ENCODE assay signal across 8 cellular contexts in the genomic region with DNA sequence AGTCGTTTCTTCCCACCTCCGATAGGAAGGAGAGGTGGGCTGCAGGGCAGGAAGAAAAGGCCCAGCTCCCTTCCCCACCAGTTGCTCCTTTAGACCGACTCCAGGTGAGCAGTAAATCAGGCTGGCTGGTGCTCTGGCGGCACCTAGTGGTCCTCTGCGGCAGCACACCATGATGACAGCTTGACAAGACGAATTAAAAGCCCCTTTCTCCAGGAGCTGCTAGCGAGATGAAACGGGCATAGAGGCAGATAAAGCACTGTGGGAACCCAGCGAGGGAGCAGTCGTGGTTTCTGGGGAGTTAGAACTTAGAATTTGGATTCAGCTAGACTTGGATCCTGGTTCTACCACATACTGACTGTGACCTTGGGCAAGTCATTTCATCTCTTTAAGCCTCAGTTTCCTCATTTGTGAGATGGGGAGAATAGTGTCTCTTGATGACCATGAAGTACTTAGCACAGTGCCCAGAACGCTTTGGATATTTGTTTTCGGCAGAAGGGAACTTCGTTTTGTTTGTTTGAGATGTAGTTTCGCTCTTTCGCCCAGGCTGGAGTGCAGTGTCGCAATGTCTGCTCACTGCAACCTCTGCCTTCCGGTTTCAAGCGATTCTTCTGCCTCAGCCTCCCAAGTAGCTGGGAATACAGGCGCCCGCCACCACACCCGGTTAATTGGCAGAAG. TPM values are rescaled to one million over a fixed set of nuclear protein-coding genes. Genes with fewer than 3 reads are reported as not detected.
DNase-seq lines count a peak whose midpoint lies in the region; ATAC-seq, FAIRE-seq and TF ChIP-seq lines count a peak whose summit lies in the region.

No MANE protein-coding gene starts in this region.

- H3K18ac ChIP-seq in H1 (ENCODE audit: extremely low read depth, low read length): no peak overlapping the region

- no peak overlapping the region for H3K14ac ChIP-seq in H1 (ENCODE audit: insufficient read length)

- TF ChIP-seq POLR2A in H1 (IDR thresholded peaks at IDR 0.05; ENCODE audit: control extremely low read depth in 1 of 2, low read depth in 2 of 2, low read length in 2 of 2): no peak

- no peaks in the 10 kb centered on the region for H3K36me3 ChIP-seq in H1 (ENCODE audit: control insufficient read depth in 2 of 4, insufficient read depth in 4 of 4, low read length in 3 of 4)

- DNase-seq in DMS153 treated with DMSO at 0.1 percent for 48 hours (lab: John Stamatoyannopoulos, UW; ENCODE audit: unreplicated experiment): peak; percentile 91
- DNase-seq in HuH-7 (ENCODE audit: low spot score): peak; percentile 82
- DNase-seq in NOMO-1 (lab: John Stamatoyannopoulos, UW; ENCODE audit: unreplicated experiment in 2 of 2): peak; percentile 56 to 67
- peak; percentile 94 for DNase-seq in activated CD8-positive, alpha-beta memory T cell treated with anti-CD3 and anti-CD28 coated beads, Interleukin-2, amount 10 ng/mL, durations not matched to agents 7 days and 5 days
- peak; percentile 88 to 98 for DNase-seq in H1 (ENCODE audit: low read depth in 1 of 2, low spot score in 2 of 2)
- DNase-seq in midbrain (lab: John Stamatoyannopoulos, UW): peak; percentile 87
- DNase-seq in stimulated activated CD8-positive, alpha-beta memory T cell treated with anti-CD3 and anti-CD28 coated beads, Interleukin-15, amount 100 ng/mL, for 4 hours (ENCODE audit: low read depth in 2 of 2): peak; percentile 75 to 81

- no peaks in the 10 kb centered on the region for H3K79me1 ChIP-seq in H1 (ENCODE audit: low read depth, low read length)

- H3K4me3 ChIP-seq in H1 (ENCODE audit: extremely low read depth in 1 of 4, insufficient read depth in 2 of 4, low read depth in 3 of 4, low read length in 4 of 4): no peak overlapping the region

- H4K8ac ChIP-seq in H1 (ENCODE audit: extremely low read depth, insufficient read depth, low read length): no peak overlapping the region

- peak; percentile 100 for TF ChIP-seq RAD21 in H1 (IDR thresholded peaks at IDR 0.05 in 1 of 2, conservative IDR thresholded peaks at IDR 0.05 in 1 of 2; ENCODE audit: low read depth in 2 of 2, low read length in 2 of 2)

- peak; percentile 89 for ATAC-seq in activated CD8-positive, alpha-beta memory T cell treated with anti-CD3 and anti-CD28 coated beads, Interleukin-2, amount 10 ng/mL, durations not matched to agents 7 days and 5 days
- ATAC-seq in HG02884 (IDR thresholded peaks at IDR 0.05; ENCODE audit: unreplicated experiment): no peak

- H3K36me3 Mint-ChIP-seq in activated CD8-positive, alpha-beta memory T cell treated with anti-CD3 and anti-CD28 coated beads, Interleukin-2, amount 10 ng/mL, durations not matched to agents 7 days and 5 days: peaks cover 4% of the 10 kb centered on the region

- 45% methylated on average over 21 of the region's 21 CpGs; no CpG with 5 or more reads in 1 of the 2 experiments for WGBS in H1 (ENCODE audit: extremely low coverage in 1 of 2, insufficient coverage in 1 of 2, insufficient read length in 1 of 2, insufficient replicate concordance in 2 of 2, low coverage in 1 of 2, low lambda C conversion rate in 2 of 2, missing lambda C conversion rate in 1 of 2), 2 experiments

- no peaks in the 10 kb centered on the region for H3K9me3 Mint-ChIP-seq in activated CD8-positive, alpha-beta memory T cell treated with anti-CD3 and anti-CD28 coated beads, Interleukin-2, amount 10 ng/mL, durations not matched to agents 7 days and 5 days (ENCODE audit: low read depth)

- no peaks in the 10 kb centered on the region for H3K23me2 ChIP-seq in H1 (ENCODE audit: low read depth, low read length)

- no peak overlapping the region for H3K27ac Mint-ChIP-seq in activated CD8-positive, alpha-beta memory T cell treated with anti-CD3 and anti-CD28 coated beads, Interleukin-2, amount 10 ng/mL, durations not matched to agents 7 days and 5 days

- no peak overlapping the region for H4K5ac ChIP-seq in H1 (ENCODE audit: insufficient read length, low read depth, low read length)

- H3K4ac ChIP-seq in H1 (replicated peaks; ENCODE audit: insufficient read length, low read depth, low read length): no peak overlapping the region

- no peaks in the 10 kb centered on the region for H3K79me2 ChIP-seq in H1 (ENCODE audit: control insufficient read depth in 1 of 2, insufficient read depth in 2 of 2, low read length in 2 of 2)

- no peaks in the 10 kb centered on the region for H3K9me3 ChIP-seq in H1 (ENCODE audit: insufficient read depth in 2 of 2, low read depth in 1 of 2, low read length in 1 of 2)

- peak; percentile 98 to 99 (median 98) for TF ChIP-seq CTCF in H1 (IDR thresholded peaks at IDR 0.05; ENCODE audit: control extremely low read depth in 1 of 3, insufficient read depth in 1 of 3, low read depth in 1 of 3, low read length in 3 of 3)

- POLR2A ChIA-PET in H1 (lab: Charles Lee; ENCODE audit: partially characterized antibody): interaction anchor here (0.8 to 1.1 kb wide), 5 partner anchors 10 to 298 kb away, joined by 3 read pairs; a partner anchor contains a TSS

- H2BK12ac ChIP-seq in H1 (ENCODE audit: low read depth, low read length): no peak overlapping the region

- no peak overlapping the region for H2BK15ac ChIP-seq in H1 (ENCODE audit: low read length)

- H3K27me3 Mint-ChIP-seq in activated CD8-positive, alpha-beta memory T cell treated with anti-CD3 and anti-CD28 coated beads, Interleukin-2, amount 10 ng/mL, durations not matched to agents 7 days and 5 days: peaks cover 2% of the 10 kb centered on the region

- H3K4me1 ChIP-seq in H1 (replicated peaks in 1 of 4; ENCODE audit: control insufficient read depth in 3 of 4, insufficient read depth in 4 of 4, low read length in 3 of 4): no peaks in the 10 kb centered on the region

- H3K27ac ChIP-seq in H1 (ENCODE audit: low read depth, low read length): no peak overlapping the region

- H3K4me1 Mint-ChIP-seq in activated CD8-positive, alpha-beta memory T cell treated with anti-CD3 and anti-CD28 coated beads, Interleukin-2, amount 10 ng/mL, durations not matched to agents 7 days and 5 days: peaks cover 46% of the 10 kb centered on the region

- H2BK120ac ChIP-seq in H1 (replicated peaks; ENCODE audit: low read depth, low read length): no peak overlapping the region

- H4K20me1 ChIP-seq in H1 (replicated peaks in 1 of 2; ENCODE audit: control insufficient read depth in 1 of 2, insufficient read depth in 2 of 2, low read length in 2 of 2): no peaks in the 10 kb centered on the region

- no peak overlapping the region for H3K56ac ChIP-seq in H1 (replicated peaks; ENCODE audit: insufficient read length, low read depth, low read length)

- H2BK20ac ChIP-seq in H1 (ENCODE audit: low read length): no peak overlapping the region

- H2BK5ac ChIP-seq in H1 (ENCODE audit: low read depth, low read length): no peak overlapping the region

- CTCF ChIA-PET in activated CD8-positive, alpha-beta memory T cell treated with anti-CD3 and anti-CD28 coated beads, Interleukin-2, amount 10 ng/mL, durations not matched to agents 7 days and 5 days (lab: Charles Lee): interaction anchor here (0.5 to 6.3 kb wide), 80 partner anchors 9 to 436 kb away, joined by 3 to 216 read pairs (median 4); a partner anchor contains a TSS
- CTCF ChIA-PET in H1 (lab: Charles Lee; ENCODE audit: partially characterized antibody): interaction anchor here (0.6 to 12.6 kb wide), 66 partner anchors 9 to 523 kb away, joined by 3 to 144 read pairs (median 5); a partner anchor contains a TSS

- no peak overlapping the region for H2AK5ac ChIP-seq in H1 (ENCODE audit: low read depth, low read length)

- H2AFZ ChIP-seq in H1 (ENCODE audit: low read length): 0 out of 2 replicates have a peak overlapping the region, but pooled peaks have one; percentile 59

- H4K91ac ChIP-seq in H1 (replicated peaks; ENCODE audit: insufficient read length, low read length): no peak overlapping the region

- H3K23ac ChIP-seq in H1 (ENCODE audit: insufficient read length): no peak overlapping the region

- no peaks in the 10 kb centered on the region for H3K27me3 ChIP-seq in H1 (replicated peaks in 1 of 4; ENCODE audit: control insufficient read depth in 3 of 4, extremely low read depth in 1 of 4, insufficient read depth in 3 of 4, low read length in 3 of 4)

- TF ChIP-seq EP300 in H1 (IDR thresholded peaks at IDR 0.05; ENCODE audit: borderline replicate concordance in 1 of 2, low read depth in 2 of 2, low read length in 2 of 2): no peak

- H3K9ac ChIP-seq in H1 (replicated peaks in 1 of 4; ENCODE audit: extremely low read depth in 1 of 4, low read depth in 3 of 4, low read length in 3 of 4): no peak overlapping the region

- peak overlapping the region in 1 of 2 experiments; percentile 53; a peak in 1 of 4 replicates for H3K4me2 ChIP-seq in H1 (ENCODE audit: insufficient read depth in 1 of 2, low read depth in 2 of 2, low read length in 2 of 2)

- H3K4me3 Mint-ChIP-seq in activated CD8-positive, alpha-beta memory T cell treated with anti-CD3 and anti-CD28 coated beads, Interleukin-2, amount 10 ng/mL, durations not matched to agents 7 days and 5 days: no peak overlapping the region

- peak; percentile 77 for FAIRE-seq in H1 (lab: Jason Lieb, UNC)

RNA-seq across cellular contexts. Expression of a gene that starts 21.8 kb away (rescaled TPM):
- 10 to 100 TPM in 1 of 2 experiments, 1 to 10 TPM in 1; 8.3 to 12.4 TPM for total RNA-seq in activated CD8-positive, alpha-beta memory T cell treated with anti-CD3 and anti-CD28 coated beads, Interleukin-2, amount 10 ng/mL, durations not matched to agents 7 days and 5 days
- total RNA-seq in H1 (2021; fragmentation: NEBNext Ultra II Directional; extraction: Animal tissue kit (Norgen Biotek cat#: 25700)): 2.7 and 3.2 TPM in 2 replicates
- 3.3 and 3.7 TPM in 2 replicates for polyA plus RNA-seq in H1 (2011; rRNA removed)
- polyA plus RNA-seq in H1 (2011; cell fraction: cytosol; rRNA removed): 3.6 TPM
- 20.4 TPM for polyA plus RNA-seq in H1 (2011; cell fraction: nucleus; rRNA removed)
- polyA plus RNA-seq in H1 (2012, experiment 1 of 2): 4.1 to 5.4 TPM (median 5.3 TPM) in 4 replicates
- polyA plus RNA-seq in H1 (2012, experiment 2 of 2): 6.8 TPM
- 3.5 TPM for polyA plus RNA-seq in H1 (2013, experiment 1 of 2)
- 3.2 TPM for polyA plus RNA-seq in H1 (2013, experiment 2 of 2)
- polyA minus RNA-seq in H1 (2011; rRNA and poly(A)+ RNA removed): 0.54 and 0.63 TPM in 2 replicates
- polyA minus RNA-seq in H1 (2011; cell fraction: cytosol; rRNA and poly(A)+ RNA removed): 1.7 TPM
- 1.7 TPM for polyA minus RNA-seq in H1 (2011; cell fraction: nucleus; rRNA and poly(A)+ RNA removed)

RNA-seq across cellular contexts. Expression of a gene that starts 34.6 kb away (rescaled TPM):
- total RNA-seq in activated CD8-positive, alpha-beta memory T cell treated with anti-CD3 and anti-CD28 coated beads, Interleukin-2, amount 10 ng/mL, durations not matched to agents 7 days and 5 days: 100 to 1,000 TPM; 116 to 145 TPM
- 5.0 and 5.5 TPM in 2 replicates for total RNA-seq in H1 (2021; fragmentation: NEBNext Ultra II Directional; extraction: Animal tissue kit (Norgen Biotek cat#: 25700))
- 3.9 and 4.3 TPM in 2 replicates for polyA plus RNA-seq in H1 (2011; rRNA removed)
- 4.2 TPM for polyA plus RNA-seq in H1 (2011; cell fraction: cytosol; rRNA removed)
- polyA plus RNA-seq in H1 (2011; cell fraction: nucleus; rRNA removed): 2.7 TPM
- 4.5 to 6.2 TPM (median 5.6 TPM) in 4 replicates for polyA plus RNA-seq in H1 (2012, experiment 1 of 2)
- 5.7 TPM for polyA plus RNA-seq in H1 (2012, experiment 2 of 2)
- 5.9 TPM for polyA plus RNA-seq in H1 (2013, experiment 1 of 2)
- 4.7 TPM for polyA plus RNA-seq in H1 (2013, experiment 2 of 2)
- 6.1 and 8.1 TPM in 2 replicates for polyA minus RNA-seq in H1 (2011; rRNA and poly(A)+ RNA removed)
- polyA minus RNA-seq in H1 (2011; cell fraction: cytosol; rRNA and poly(A)+ RNA removed): 2.4 TPM
- 2.5 TPM for polyA minus RNA-seq in H1 (2011; cell fraction: nucleus; rRNA and poly(A)+ RNA removed)

Comparison
In these comparisons a context has a peak if more than half of its experiments do, and no peak if none do; other contexts are left out.
1. RNA of a gene that starts 34.6 kb away (total RNA-seq): 116 to 145 TPM in activated CD8-positive, alpha-beta memory T cell treated with anti-CD3 and anti-CD28 coated beads, Interleukin-2, amount 10 ng/mL, durations not matched to agents 7 days and 5 days; 5.0 to 5.5 TPM in H1; every median in the first group is over 10 times any median in the second.
2. Peak in every context shown above with its lines, with median percentiles within 50 percentile points of each other: DNase-seq.